1 cellular context compared by ENCODE assay signal in genomic region chr22:17284917-17285316, GRCh38.
TF ChIP-seq lines count a peak whose summit lies in the region.

No MANE protein-coding gene starts in this region.

TF ChIP-seq in HepG2, 621 proteins besides CTCF, POLR2A, EP300 and RAD21:
- TF ChIP-seq AHR (CRISPR knock-in tag; IDR thresholded peaks at IDR 0.05) (no peak), ZNF484 (CRISPR knock-in tag; IDR thresholded peaks at IDR 0.05; ENCODE audit: borderline replicate concordance, low read depth) (no peak), PPARG (CRISPR knock-in tag; conservative IDR thresholded peaks at IDR 0.05) (no peak), ZNF773 (CRISPR knock-in tag; IDR thresholded peaks at IDR 0.05; ENCODE audit: borderline replicate concordance) (no peak), JARID2 (CRISPR knock-in tag; IDR thresholded peaks at IDR 0.05; ENCODE audit: insufficient replicate concordance) (no peak), ZSCAN12 (CRISPR knock-in tag; IDR thresholded peaks at IDR 0.05) (no peak), REL (CRISPR knock-in tag; conservative IDR thresholded peaks at IDR 0.05) (no peak), FOXA1 (IDR thresholded peaks at IDR 0.05) (no peak), FOXA1 (CRISPR knock-in tag; IDR thresholded peaks at IDR 0.05) (no peak), MLXIP (CRISPR knock-in tag; IDR thresholded peaks at IDR 0.05; ENCODE audit: borderline replicate concordance) (no peak), POGZ (CRISPR knock-in tag; IDR thresholded peaks at IDR 0.05) (no peak), ZNF576 (CRISPR knock-in tag; IDR thresholded peaks at IDR 0.05) (no peak), ZNF225 (CRISPR knock-in tag; IDR thresholded peaks at IDR 0.05) (no peak), CHD4 (IDR thresholded peaks at IDR 0.05; ENCODE audit: borderline replicate concordance, low read length) (no peak), ZNF572 (CRISPR knock-in tag; IDR thresholded peaks at IDR 0.05) (no peak), ZBTB39 (CRISPR knock-in tag; IDR thresholded peaks at IDR 0.05) (no peak), RXRB (CRISPR knock-in tag; IDR thresholded peaks at IDR 0.05; ENCODE audit: borderline replicate concordance) (no peak), ZNF563 (CRISPR knock-in tag; IDR thresholded peaks at IDR 0.05) (no peak), E2F1 (CRISPR knock-in tag; IDR thresholded peaks at IDR 0.05) (no peak)
